Comparison of ENCODE assay signal across 8 cellular contexts in the genomic region with DNA sequence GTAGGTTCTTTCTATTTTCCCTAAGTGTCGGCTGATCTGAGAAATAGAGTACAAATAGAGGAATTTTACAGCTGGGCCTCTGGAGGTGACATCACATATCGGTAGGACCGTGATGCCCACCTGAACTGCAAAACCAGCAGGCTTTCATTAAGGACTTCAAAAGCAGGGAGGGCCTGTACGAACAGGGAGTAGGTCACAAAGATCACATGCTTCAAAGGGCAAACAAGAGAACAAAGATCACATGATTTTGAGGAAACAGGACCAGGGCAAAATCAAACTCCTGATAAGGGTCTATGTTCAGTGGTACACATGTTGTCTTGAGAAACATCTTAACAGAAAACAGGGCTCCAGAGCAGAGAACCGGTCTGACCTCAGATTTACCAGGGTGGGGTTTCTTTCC.
"Had no signal": no experiment of that assay in that cellular context is flagged by ENCODE, and none has a peak within 500 bp of the region (broad histone marks: within the 10 kb centered on the region; RNA-seq: fewer than 3 reads in every experiment).

No MANE protein-coding gene starts in this region.

- ATAC-seq: GM12878 had no signal

- H3K4me3 ChIP-seq: GM12878 had no signal

- DNase-seq: GDM1, GF-D8 had no signal

- FAIRE-seq: G401.6, GM12878, GM12891, GM12892, GM18507, GM19239 had no signal
